ENCODE assay signal across 5 cellular contexts in the genomic region with DNA sequence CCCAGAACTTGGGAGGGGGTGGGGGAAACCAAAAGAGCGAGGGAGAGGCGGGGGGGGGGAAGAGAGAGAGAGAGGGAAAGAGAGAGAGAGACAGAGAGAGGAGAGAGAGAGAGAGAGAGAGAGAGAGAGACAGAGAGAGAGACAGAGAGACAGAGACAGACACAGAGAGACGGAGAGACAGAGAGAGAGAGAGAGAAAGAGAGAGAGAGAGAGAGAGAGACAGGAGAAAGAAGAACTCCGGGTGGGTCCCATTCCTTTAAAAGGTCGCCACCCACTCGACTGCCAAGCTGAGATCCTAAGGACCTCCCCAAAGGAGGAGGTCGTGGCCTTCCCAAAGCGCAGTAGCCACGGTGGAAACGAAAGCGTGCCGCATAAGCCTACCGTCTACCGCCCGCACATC. TPM values are rescaled to one million over a fixed set of nuclear protein-coding genes. Genes with fewer than 3 reads are reported as not detected.
"Had no signal": no experiment of that assay in that cellular context is flagged by ENCODE, and none has a peak within 500 bp of the region (broad histone marks: within the 10 kb centered on the region; RNA-seq: fewer than 3 reads in every experiment).

No MANE protein-coding gene starts in this region.

RNA-seq across cellular contexts. Expression of a gene that starts 49.8 kb away (rescaled TPM):
- total RNA-seq: IMR-90 had no signal
- polyA plus RNA-seq: IMR-90 had no signal

RNA-seq across cellular contexts. Expression of a gene that starts 55.2 kb away (rescaled TPM):
- total RNA-seq: activated B cell treated with CpG ODN at 0.5 μM for 24 hours; activated CD8-positive, alpha-beta memory T cell treated with anti-CD3 and anti-CD28 coated beads, Interleukin-2, amount 10 ng/mL, durations not matched to agents 7 days and 5 days; chondrocyte; IMR-90; Right ventricle myocardium superior had no signal
- polyA plus RNA-seq: IMR-90 had no signal
